35 cellular contexts compared by ENCODE assay signal in the genomic region with DNA sequence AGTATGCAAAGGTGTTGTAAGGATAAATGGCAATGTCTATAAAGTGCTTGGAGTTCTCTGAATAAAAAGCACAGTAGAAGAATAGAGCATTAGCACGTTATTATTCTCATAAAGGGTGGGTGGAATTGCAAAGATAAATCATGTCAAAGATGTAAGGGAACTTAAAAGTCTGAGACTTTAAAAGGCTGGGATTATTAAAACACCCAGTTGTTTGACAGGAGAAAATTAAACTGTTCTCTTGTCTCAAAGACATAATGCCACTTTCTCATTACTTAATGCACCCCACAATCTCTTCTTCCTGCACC.
"Had no signal": no experiment of that assay in that cellular context is flagged by ENCODE, and none has a peak within 500 bp of the region (broad histone marks: within the 10 kb centered on the region; RNA-seq: fewer than 3 reads in every experiment).

No MANE protein-coding gene starts in this region.

- H3K4me3 ChIP-seq: MG63 had no signal

- H3K36me3 ChIP-seq: MG63 had no signal

- DNase-seq: Karpas-422, Kasumi-1, KG1, MG63, MM.1S, MV-4-11, NCI-H1048, NCI-H1092, NCI-H1092 treated with DMSO at 0.1 percent for 48 hours, NCI-H1105, NCI-H1105 treated with DMSO at 0.1 percent for 48 hours, NCI-H1417, NCI-H1417 treated with DMSO at 0.1 percent for 48 hours, NCI-H1436, NCI-H1436 treated with DMSO at 0.1 percent for 48 hours, NCI-H146, NCI-H1694, NCI-H1694 treated with DMSO at 0.1 percent for 48 hours, NCI-H187, NCI-H187 treated with DMSO at 0.1 percent for 48 hours, NCI-H1930, NCI-H2029, NCI-H2029 treated with DMSO at 0.1 percent for 48 hours, NCI-H2081, NCI-H2081 treated with DMSO at 0.1 percent for 48 hours, NCI-H2107, NCI-H2171, NCI-H2171 treated with DMSO at 0.1 percent for 48 hours, NCI-H2227 treated with DMSO at 0.1 percent for 48 hours, NCI-H226, NCI-H345, NCI-H446, NCI-H446 treated with DMSO at 0.1 percent for 48 hours, NCI-H510A had no signal

- H3K4me2 ChIP-seq: KMS-11 had no signal

- H3K9ac ChIP-seq: KMS-11 had no signal

- H3K27me3 ChIP-seq: MG63 had no signal

- H3K9me3 ChIP-seq: MG63 had no signal

- H3K27ac ChIP-seq: KMS-11 had no signal
